Comparison of ENCODE assay signal across 1 cellular context in the genomic region with DNA sequence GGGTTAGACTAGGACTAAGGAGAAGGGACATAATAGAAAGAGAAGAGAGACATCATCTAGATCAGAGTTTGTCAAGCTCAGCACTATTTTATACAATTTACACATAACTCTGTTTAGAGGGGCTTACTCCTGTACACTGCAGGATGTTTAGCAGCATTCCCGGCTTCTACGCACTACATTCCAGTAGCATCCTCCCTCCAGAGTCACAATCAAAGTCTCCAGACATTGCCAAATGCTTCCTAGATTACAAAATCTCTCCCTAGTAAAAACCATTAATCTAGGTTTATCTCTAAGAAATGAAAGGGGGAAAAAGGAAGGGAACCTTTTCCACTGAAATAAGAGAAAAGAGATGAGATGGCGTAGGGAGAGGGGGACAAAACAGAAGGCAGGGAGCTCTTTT.
TF ChIP-seq lines count a peak whose summit lies in the region.

No MANE protein-coding gene starts in this region.

TF ChIP-seq in K562, 482 proteins besides CTCF, POLR2A, EP300 and RAD21:
- no peak for TF ChIP-seq ZFP30 (CRISPR knock-in tag; IDR thresholded peaks at IDR 0.05; ENCODE audit: borderline replicate concordance)
- TF ChIP-seq ZNF316 (IDR thresholded peaks at IDR 0.05): peak; percentile 50; the same call in 1 of the 2 replicates
